ENCODE assay signal across 8 cellular contexts in genomic region chr17:77494664-77495435, GRCh38.
DNase-seq lines count a peak whose midpoint lies in the region; ATAC-seq and TF ChIP-seq lines count a peak whose summit lies in the region.

No MANE protein-coding gene starts in this region.

- peaks cover 89% of the 10 kb centered on the region for H3K36me3 ChIP-seq in lower lobe of right lung

- H3K9me3 ChIP-seq in lower lobe of right lung: no peaks in the 10 kb centered on the region

- peaks cover 20% of the 10 kb centered on the region for H3K4me1 Mint-ChIP-seq in activated CD4-positive, alpha-beta T cell treated with anti-CD3 and anti-CD28 coated beads, Interleukin-2, amount 10 ng/mL, durations not matched to agents 24 days and 14 days

- H3K27ac Mint-ChIP-seq in activated CD4-positive, alpha-beta T cell treated with anti-CD3 and anti-CD28 coated beads, Interleukin-2, amount 10 ng/mL, durations not matched to agents 24 days and 14 days: peak overlapping the region; percentile 76

- no peak overlapping the region for H3K4me3 Mint-ChIP-seq in activated CD4-positive, alpha-beta T cell treated with anti-CD3 and anti-CD28 coated beads, Interleukin-2, amount 10 ng/mL, durations not matched to agents 24 days and 14 days

- peak; percentile 97 for TF ChIP-seq CTCF in lower lobe of right lung (IDR thresholded peaks at IDR 0.05)

- no peaks in the 10 kb centered on the region for H3K27me3 Mint-ChIP-seq in activated CD4-positive, alpha-beta T cell treated with anti-CD3 and anti-CD28 coated beads, Interleukin-2, amount 10 ng/mL, durations not matched to agents 24 days and 14 days

- ATAC-seq in GM21360 (IDR thresholded peaks at IDR 0.05; ENCODE audit: unreplicated experiment): peak; percentile 53
- peak; percentile 86 to 87 for ATAC-seq in lower lobe of right lung
- no peak for ATAC-seq in GM21723 (IDR thresholded peaks at IDR 0.05; ENCODE audit: unreplicated experiment)

- H3K4me3 ChIP-seq in lower lobe of right lung: no peak overlapping the region

- no peaks in the 10 kb centered on the region for H3K27me3 ChIP-seq in lower lobe of right lung (ENCODE audit: low read depth)

- peaks cover 39% of the 10 kb centered on the region for H3K36me3 Mint-ChIP-seq in activated CD4-positive, alpha-beta T cell treated with anti-CD3 and anti-CD28 coated beads, Interleukin-2, amount 10 ng/mL, durations not matched to agents 24 days and 14 days (ENCODE audit: low read depth)

- H3K4me1 ChIP-seq in lower lobe of right lung: peaks cover 25% of the 10 kb centered on the region

- no peak overlapping the region for H3K27ac ChIP-seq in lower lobe of right lung

- DNase-seq in AML-193 (lab: John Stamatoyannopoulos, UW) (peak; percentile 60 to 63), NCI-H2227 (lab: John Stamatoyannopoulos, UW; ENCODE audit: unreplicated experiment) (peak; percentile 71), dedifferentiated amniotic fluid mesenchymal stem cell (ENCODE audit: extremely low spot score) (peak; percentile 48), lower lobe of right lung (peak; percentile 84)
- peak; percentile 91 for DNase-seq in activated CD4-positive, alpha-beta T cell treated with anti-CD3 and anti-CD28 coated beads, Interleukin-2, amount 10 ng/mL, durations not matched to agents 24 days and 14 days
- peak; percentile 50 for DNase-seq in stimulated activated CD8-positive, alpha-beta memory T cell treated with anti-CD3 and anti-CD28 coated beads, Interleukin-12 subunit alpha, Interleukin-12 subunit beta, amount 100 ng/mL, for 4 hours (ENCODE audit: low read depth)

- intact Hi-C loops in activated CD4-positive, alpha-beta T cell treated with anti-CD3 and anti-CD28 coated beads, Interleukin-2, amount 10 ng/mL, durations not matched to agents 24 days and 14 days (cut with micrococcal nuclease): loop anchor here (1.0 kb wide), 4 partner anchors 33 to 164 kb away; no protein-coding TSS in a partner anchor
- intact Hi-C loops in lower lobe of right lung (cut with DNase I): no loop called here

- no peaks in the 10 kb centered on the region for H3K9me3 Mint-ChIP-seq in activated CD4-positive, alpha-beta T cell treated with anti-CD3 and anti-CD28 coated beads, Interleukin-2, amount 10 ng/mL, durations not matched to agents 24 days and 14 days
